In genomic region chr5:172833372-172833690, GRCh38 we compare ENCODE assay signal across 8 cellular contexts. TPM values are rescaled to one million over a fixed set of nuclear protein-coding genes. Genes with fewer than 3 reads are reported as not detected.
DNase-seq lines count a peak whose midpoint lies in the region; ATAC-seq lines count a peak whose summit lies in the region.

No MANE protein-coding gene starts in this region.

- H3K36me3 Mint-ChIP-seq in activated naive CD8-positive, alpha-beta T cell = no peaks in the 10 kb centered on the region
- no peaks in the 10 kb centered on the region for H3K36me3 Mint-ChIP-seq in immature natural killer cell

- peaks cover 37% of the 10 kb centered on the region for H3K4me1 Mint-ChIP-seq in activated naive CD8-positive, alpha-beta T cell (ENCODE audit: low read depth)
- peaks cover 36 to 42% of the 10 kb centered on the region in 2 donors for H3K4me1 Mint-ChIP-seq in immature natural killer cell
- H3K4me1 Mint-ChIP-seq in stimulated activated naive CD8-positive, alpha-beta T cell treated with anti-CD3 and anti-CD28 coated beads, Interleukin-15, amount 100 ng/mL, for 72 hours = peaks cover 44% of the 10 kb centered on the region

- peak in 1 of 3 donors; percentile 10 for DNase-seq in immature natural killer cell
- no peak for DNase-seq in stimulated activated naive CD8-positive, alpha-beta T cell treated with anti-CD3 and anti-CD28 coated beads, Interleukin-15, amount 100 ng/mL, for 72 hours
- no peak for DNase-seq in NCI-H748 (lab: John Stamatoyannopoulos, UW; ENCODE audit: unreplicated experiment)
- no peak for DNase-seq in HCEC 1CT
- no peak for DNase-seq in G401 (ENCODE audit: low spot score)
- no peak for DNase-seq in NCI-H524 (lab: John Stamatoyannopoulos, UW)

- H3K36me3 ChIP-seq in HUES64 (ENCODE audit: insufficient read depth, low read length) = peaks cover 6% of the 10 kb centered on the region

- no peak for ATAC-seq in stimulated activated naive CD8-positive, alpha-beta T cell treated with anti-CD3 and anti-CD28 coated beads, Interleukin-15, amount 100 ng/mL, for 72 hours

- H3K4me3 ChIP-seq in HUES64 (ENCODE audit: low read length) = peak overlapping the region; percentile 87

- peak overlapping the region; percentile 94; the same call in 1 of the 2 replicates for H3K27ac ChIP-seq in HUES64 (ENCODE audit: low read depth, low read length)

- no peaks in the 10 kb centered on the region for H3K9me3 Mint-ChIP-seq in activated naive CD8-positive, alpha-beta T cell (ENCODE audit: low read depth)
- H3K9me3 Mint-ChIP-seq in immature natural killer cell = no peaks in the 10 kb centered on the region
- H3K9me3 Mint-ChIP-seq in stimulated activated naive CD8-positive, alpha-beta T cell treated with anti-CD3 and anti-CD28 coated beads, Interleukin-15, amount 100 ng/mL, for 72 hours = no peaks in the 10 kb centered on the region

- H3K27me3 Mint-ChIP-seq in activated naive CD8-positive, alpha-beta T cell = no peaks in the 10 kb centered on the region
- peaks cover 0 to 5% (median 2%) of the 10 kb centered on the region in 3 donors for H3K27me3 Mint-ChIP-seq in immature natural killer cell (ENCODE audit: low read depth in 3 of 3)
- no peaks in the 10 kb centered on the region for H3K27me3 Mint-ChIP-seq in stimulated activated naive CD8-positive, alpha-beta T cell treated with anti-CD3 and anti-CD28 coated beads, Interleukin-15, amount 100 ng/mL, for 72 hours

- peak overlapping the region; percentile 46 for H3K9ac ChIP-seq in HUES64 (ENCODE audit: low read depth, low read length)

- 52% methylated on average over 6 of the region's 6 CpGs for WGBS in HUES64

- no peaks in the 10 kb centered on the region for H3K9me3 ChIP-seq in HUES64 (ENCODE audit: insufficient read depth, low read depth, low read length)

- no peak overlapping the region for H3K27ac Mint-ChIP-seq in activated naive CD8-positive, alpha-beta T cell
- H3K27ac Mint-ChIP-seq in immature natural killer cell = peak overlapping the region; percentile 62 to 96 (median 90)
- no peak overlapping the region for H3K27ac Mint-ChIP-seq in stimulated activated naive CD8-positive, alpha-beta T cell treated with anti-CD3 and anti-CD28 coated beads, Interleukin-15, amount 100 ng/mL, for 72 hours

- H3K27me3 ChIP-seq in HUES64 (ENCODE audit: insufficient read depth, low read length) = no peaks in the 10 kb centered on the region

- H3K4me1 ChIP-seq in HUES64 (ENCODE audit: insufficient read depth, low read length) = peaks cover 22% of the 10 kb centered on the region

- in situ Hi-C loops in G401 (cut with HindIII; ENCODE audit: low sequenced_read_pairs) = no loop called here

- H3K4me3 Mint-ChIP-seq in activated naive CD8-positive, alpha-beta T cell = peak overlapping the region; percentile 88
- peak overlapping the region; percentile 78 to 88 (median 85) for H3K4me3 Mint-ChIP-seq in immature natural killer cell
- H3K4me3 Mint-ChIP-seq in stimulated activated naive CD8-positive, alpha-beta T cell treated with anti-CD3 and anti-CD28 coated beads, Interleukin-15, amount 100 ng/mL, for 72 hours = peak overlapping the region; percentile 83 to 89

RNA-seq across cellular contexts. Expression of gene ERGIC1, which starts 0.7 kb away (rescaled TPM):
- 59.1 TPM for polyA plus RNA-seq in HUES64 (2013, experiment 1 of 2)
- polyA plus RNA-seq in HUES64 (2013, experiment 2 of 2) = 70.5 TPM
- 10 to 100 TPM; 40.7 to 61.9 (median 61.7) TPM for polyA plus RNA-seq in immature natural killer cell
- total RNA-seq in G401 (2014; rRNA removed; shearing (Covaris generic)) = 21.3 and 28.7 TPM in 2 replicates

Comparison
In these comparisons a context has a peak if more than half of its experiments do, and no peak if none do; other contexts are left out.
1. H3K27ac Mint-ChIP-seq: peak in immature natural killer cell (6 of 6); none in activated naive CD8-positive, alpha-beta T cell (single experiment) and stimulated activated naive CD8-positive, alpha-beta T cell treated with anti-CD3 and anti-CD28 coated beads, Interleukin-15, amount 100 ng/mL, for 72 hours (0 of 2).
2. Peak in every context shown above with its lines, with median percentiles within 50 percentile points of each other: H3K4me3 Mint-ChIP-seq.